8 cellular contexts compared by ENCODE assay signal in the genomic region with DNA sequence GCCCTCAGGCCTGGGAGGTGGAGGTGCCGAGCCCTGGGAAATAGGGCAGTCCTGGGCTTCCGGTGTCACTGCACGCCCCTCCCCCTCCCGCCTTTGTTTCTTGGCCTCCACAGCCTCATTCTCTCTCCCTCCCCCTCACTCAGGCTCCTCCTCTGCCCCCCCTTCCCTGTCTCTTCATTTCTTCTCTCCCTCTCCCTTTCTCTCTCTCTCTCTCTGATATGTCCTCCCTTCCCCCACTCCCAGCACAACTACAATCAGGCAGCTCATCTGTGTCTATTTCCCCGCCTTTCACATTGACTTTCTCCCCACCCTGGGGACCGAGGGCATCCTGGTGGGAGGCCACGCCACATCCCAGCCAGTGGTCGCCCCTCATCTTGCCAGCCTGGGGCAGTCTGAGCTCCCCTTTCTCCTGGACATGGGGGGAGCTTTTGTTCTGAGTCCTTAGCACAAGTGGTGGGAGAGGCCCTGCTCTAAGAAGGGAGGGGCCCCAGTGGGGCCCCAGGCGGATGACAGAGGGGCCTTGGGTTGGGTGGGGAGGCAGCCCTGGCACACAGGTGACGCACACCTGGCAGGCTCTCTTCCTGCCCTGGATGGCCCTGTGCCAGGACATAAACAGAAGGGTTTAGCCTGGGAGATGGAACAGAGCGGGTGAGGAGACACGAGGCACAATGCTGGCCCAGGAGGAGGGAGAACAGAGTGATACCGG. TPM values are rescaled to one million over a fixed set of nuclear protein-coding genes. Genes with fewer than 3 reads are reported as not detected.
DNase-seq lines count a peak whose midpoint lies in the region; ATAC-seq and TF ChIP-seq lines count a peak whose summit lies in the region.

No MANE protein-coding gene starts in this region.

- peaks cover 0 to 63% of the 10 kb centered on the region in 2 donors for H3K4me1 ChIP-seq in right atrium auricular region
- H3K4me1 ChIP-seq in endodermal cell (ENCODE audit: control insufficient read depth, insufficient read depth, low read length), result peaks cover 16% of the 10 kb centered on the region

- peak overlapping the region in 1 of 2 donors; percentile 37 for H3K27ac ChIP-seq in right atrium auricular region
- H3K27ac ChIP-seq in endodermal cell (ENCODE audit: low read depth, low read length), result peak overlapping the region; percentile 83
- H3K27ac ChIP-seq in neural cell (ENCODE audit: low read length), result peak overlapping the region; percentile 44

- no peaks in the 10 kb centered on the region for H3F3A ChIP-seq in neural cell (ENCODE audit: insufficient read depth, low read length, poor library complexity, severe bottlenecking)

- H3K4me3 Mint-ChIP-seq in WTC11, result no peak overlapping the region
- peak overlapping the region; percentile 0 for H3K4me3 Mint-ChIP-seq in endodermal cell

- TF ChIP-seq CTCF in right atrium auricular region (IDR thresholded peaks at IDR 0.05), result no peak
- TF ChIP-seq CTCF in WTC11 (IDR thresholded peaks at IDR 0.05), result no peak
- no peak for TF ChIP-seq CTCF in endodermal cell (conservative IDR thresholded peaks at IDR 0.05)
- no peak for TF ChIP-seq CTCF in neural cell (IDR thresholded peaks at IDR 0.05; ENCODE audit: poor library complexity, severe bottlenecking)

- DNase-seq in Right ventricle myocardium superior, result peak; percentile 63
- DNase-seq in right atrium auricular region (ENCODE audit: low spot score), result no peak
- DNase-seq in WTC11 (ENCODE audit: low spot score), result peak; percentile 81
- peak; percentile 94 for DNase-seq in endodermal cell
- no peak for DNase-seq in RKO (ENCODE audit: low spot score)
- no peak for DNase-seq in AML-193 (lab: John Stamatoyannopoulos, UW)

- no peaks in the 10 kb centered on the region for H3K9me2 ChIP-seq in neural cell (ENCODE audit: insufficient read depth, low read length)

- H3K79me2 ChIP-seq in neural cell (replicated peaks; ENCODE audit: insufficient read depth, low read length), result no peaks in the 10 kb centered on the region

- H2AFZ ChIP-seq in neural cell (ENCODE audit: low read depth, low read length), result no peak overlapping the region

- H3K9ac ChIP-seq in endodermal cell (ENCODE audit: extremely low read depth, low read length, poor library complexity, severe bottlenecking) (peak overlapping the region; percentile 34), neural cell (ENCODE audit: low read length) (peak overlapping the region; percentile 38)

- H3K4me1 Mint-ChIP-seq in WTC11 (peaks cover 70% of the 10 kb centered on the region), endodermal cell (peaks cover 32% of the 10 kb centered on the region)

- no peaks in the 10 kb centered on the region for H3K27me3 ChIP-seq in right atrium auricular region
- no peaks in the 10 kb centered on the region for H3K27me3 ChIP-seq in endodermal cell (ENCODE audit: control insufficient read depth, insufficient read depth, low read length, poor library complexity, severe bottlenecking)
- H3K27me3 ChIP-seq in neural cell (ENCODE audit: insufficient read depth, low read depth, low read length), result no peaks in the 10 kb centered on the region

- no peak for TF ChIP-seq RAD21 in neural cell (conservative IDR thresholded peaks at IDR 0.05)

- no peaks in the 10 kb centered on the region for H3K36me3 Mint-ChIP-seq in WTC11
- H3K36me3 Mint-ChIP-seq in endodermal cell (ENCODE audit: low read depth), result no peaks in the 10 kb centered on the region

- H4K20me1 ChIP-seq in neural cell (ENCODE audit: insufficient read depth), result no peaks in the 10 kb centered on the region

- no peak for ATAC-seq in Right ventricle myocardium superior (ENCODE audit: poor library complexity)
- ATAC-seq in WTC11, result peak; percentile 58
- no peak for ATAC-seq in HG02938 (IDR thresholded peaks at IDR 0.05; ENCODE audit: unreplicated experiment)

- no peak for TF ChIP-seq EP300 in neural cell (conservative IDR thresholded peaks at IDR 0.05; ENCODE audit: poor library complexity, severe bottlenecking)

- no peak overlapping the region for H3K4me3 ChIP-seq in right atrium auricular region
- H3K4me3 ChIP-seq in endodermal cell (ENCODE audit: low read length), result no peak overlapping the region
- no peak overlapping the region for H3K4me3 ChIP-seq in neural cell (ENCODE audit: low read length)

- H3K27me3 Mint-ChIP-seq in WTC11 (ENCODE audit: low read depth) (no peaks in the 10 kb centered on the region; the same call in 1 of the 2 replicates), endodermal cell (ENCODE audit: insufficient read depth) (no peaks in the 10 kb centered on the region)

- POLR2A ChIA-PET in WTC11 (lab: Charles Lee), result interaction anchor here (0.6 to 1.4 kb wide), 3 partner anchors 13 to 161 kb away, joined by 3 to 5 read pairs (median 5); no protein-coding TSS in a partner anchor

- no peak overlapping the region for H3K4me2 ChIP-seq in neural cell (ENCODE audit: low read length)

- intact Hi-C loops in Right ventricle myocardium superior (cut with DNase I), result no loop called here

- H3K9me3 Mint-ChIP-seq in WTC11 (peaks cover 4% of the 10 kb centered on the region; the same call in 1 of the 2 replicates), endodermal cell (no peaks in the 10 kb centered on the region)

- peak overlapping the region; percentile 89 for H3K27ac Mint-ChIP-seq in WTC11
- peak overlapping the region; percentile 85 for H3K27ac Mint-ChIP-seq in endodermal cell

- 29 to 66% methylated on average over 4 to 13 of the region's 13 CpGs for WGBS in endodermal cell (ENCODE audit: insufficient coverage in 1 of 2, insufficient read length in 1 of 2), 2 experiments

- H3K9me3 ChIP-seq in right atrium auricular region (no peaks in the 10 kb centered on the region), endodermal cell (ENCODE audit: control insufficient read depth, low read length) (no peaks in the 10 kb centered on the region), neural cell (ENCODE audit: low read length) (no peaks in the 10 kb centered on the region)

- no peaks in the 10 kb centered on the region for H3K36me3 ChIP-seq in right atrium auricular region
- peaks cover 2% of the 10 kb centered on the region for H3K36me3 ChIP-seq in endodermal cell (ENCODE audit: control insufficient read depth, insufficient read depth, low read length)
- H3K36me3 ChIP-seq in neural cell (ENCODE audit: insufficient read depth, low read length), result no peaks in the 10 kb centered on the region

- CTCF ChIA-PET in WTC11 (lab: Charles Lee), result interaction anchor here (0.6 to 1.5 kb wide), 5 partner anchors 13 to 842 kb away, joined by 3 to 5 read pairs (median 4); no protein-coding TSS in a partner anchor

TF ChIP-seq in WTC11, 78 proteins besides CTCF, POLR2A, EP300 and RAD21 (continues in another document):
- TF ChIP-seq NR2C2 (CRISPR knock-in tag; IDR thresholded peaks at IDR 0.05) (no peak), TEAD1 (CRISPR knock-in tag; IDR thresholded peaks at IDR 0.05) (peak; percentile 63; the same call in 1 of the 2 replicates), ZNF423 (CRISPR knock-in tag; IDR thresholded peaks at IDR 0.05) (peak; percentile 56), OVOL2 (CRISPR knock-in tag; IDR thresholded peaks at IDR 0.05; ENCODE audit: borderline replicate concordance) (no peak)
- TF ChIP-seq, protein P1, sequence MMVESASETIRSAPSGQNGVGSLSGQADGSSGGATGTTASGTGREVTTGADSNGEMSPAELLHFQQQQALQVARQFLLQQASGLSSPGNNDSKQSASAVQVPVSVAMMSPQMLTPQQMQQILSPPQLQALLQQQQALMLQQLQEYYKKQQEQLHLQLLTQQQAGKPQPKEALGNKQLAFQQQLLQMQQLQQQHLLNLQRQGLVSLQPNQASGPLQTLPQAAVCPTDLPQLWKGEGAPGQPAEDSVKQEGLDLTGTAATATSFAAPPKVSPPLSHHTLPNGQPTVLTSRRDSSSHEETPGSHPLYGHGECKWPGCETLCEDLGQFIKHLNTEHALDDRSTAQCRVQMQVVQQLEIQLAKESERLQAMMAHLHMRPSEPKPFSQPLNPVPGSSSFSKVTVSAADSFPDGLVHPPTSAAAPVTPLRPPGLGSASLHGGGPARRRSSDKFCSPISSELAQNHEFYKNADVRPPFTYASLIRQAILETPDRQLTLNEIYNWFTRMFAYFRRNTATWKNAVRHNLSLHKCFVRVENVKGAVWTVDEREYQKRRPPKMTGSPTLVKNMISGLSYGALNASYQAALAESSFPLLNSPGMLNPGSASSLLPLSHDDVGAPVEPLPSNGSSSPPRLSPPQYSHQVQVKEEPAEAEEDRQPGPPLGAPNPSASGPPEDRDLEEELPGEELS (CRISPR knock-in tag; IDR thresholded peaks at IDR 0.05), result peak; percentile 78; the same call in 1 of the 2 replicates

TF ChIP-seq in neural cell, 6 proteins besides CTCF, POLR2A, EP300 and RAD21 (continues in another document):
- TF ChIP-seq, protein P2, sequence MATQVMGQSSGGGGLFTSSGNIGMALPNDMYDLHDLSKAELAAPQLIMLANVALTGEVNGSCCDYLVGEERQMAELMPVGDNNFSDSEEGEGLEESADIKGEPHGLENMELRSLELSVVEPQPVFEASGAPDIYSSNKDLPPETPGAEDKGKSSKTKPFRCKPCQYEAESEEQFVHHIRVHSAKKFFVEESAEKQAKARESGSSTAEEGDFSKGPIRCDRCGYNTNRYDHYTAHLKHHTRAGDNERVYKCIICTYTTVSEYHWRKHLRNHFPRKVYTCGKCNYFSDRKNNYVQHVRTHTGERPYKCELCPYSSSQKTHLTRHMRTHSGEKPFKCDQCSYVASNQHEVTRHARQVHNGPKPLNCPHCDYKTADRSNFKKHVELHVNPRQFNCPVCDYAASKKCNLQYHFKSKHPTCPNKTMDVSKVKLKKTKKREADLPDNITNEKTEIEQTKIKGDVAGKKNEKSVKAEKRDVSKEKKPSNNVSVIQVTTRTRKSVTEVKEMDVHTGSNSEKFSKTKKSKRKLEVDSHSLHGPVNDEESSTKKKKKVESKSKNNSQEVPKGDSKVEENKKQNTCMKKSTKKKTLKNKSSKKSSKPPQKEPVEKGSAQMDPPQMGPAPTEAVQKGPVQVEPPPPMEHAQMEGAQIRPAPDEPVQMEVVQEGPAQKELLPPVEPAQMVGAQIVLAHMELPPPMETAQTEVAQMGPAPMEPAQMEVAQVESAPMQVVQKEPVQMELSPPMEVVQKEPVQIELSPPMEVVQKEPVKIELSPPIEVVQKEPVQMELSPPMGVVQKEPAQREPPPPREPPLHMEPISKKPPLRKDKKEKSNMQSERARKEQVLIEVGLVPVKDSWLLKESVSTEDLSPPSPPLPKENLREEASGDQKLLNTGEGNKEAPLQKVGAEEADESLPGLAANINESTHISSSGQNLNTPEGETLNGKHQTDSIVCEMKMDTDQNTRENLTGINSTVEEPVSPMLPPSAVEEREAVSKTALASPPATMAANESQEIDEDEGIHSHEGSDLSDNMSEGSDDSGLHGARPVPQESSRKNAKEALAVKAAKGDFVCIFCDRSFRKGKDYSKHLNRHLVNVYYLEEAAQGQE (IDR thresholded peaks at IDR 0.05; ENCODE audit: borderline replicate concordance), result no peak
- TF ChIP-seq TAF1 (IDR thresholded peaks at IDR 0.05; ENCODE audit: low read depth) (no peak), MXI1 (conservative IDR thresholded peaks at IDR 0.05; ENCODE audit: poor library complexity, severe bottlenecking) (no peak), POLR2AphosphoS5 (IDR thresholded peaks at IDR 0.05) (no peak)

RNA-seq across cellular contexts. Expression of a gene that starts 40.1 kb away (rescaled TPM):
- total RNA-seq in Right ventricle myocardium superior, result 1,067 TPM
- 100 to 1,000 TPM; 119 to 249 TPM for total RNA-seq in right atrium auricular region
- total RNA-seq in WTC11 (2021), result 53.3 to 80.3 TPM (median 72.3 TPM) in 3 replicates
- total RNA-seq in endodermal cell, result 10 to 100 TPM; 27.0 to 50.8 TPM
- 120 TPM for polyA plus RNA-seq in endodermal cell (2013, experiment 1 of 2)
- polyA plus RNA-seq in endodermal cell (2013, experiment 2 of 2), result 116 TPM
- 84.7 and 102 TPM in 2 replicates for polyA plus RNA-seq in neural cell
- 100 and 103 TPM in 2 replicates for polyA minus RNA-seq in neural cell

Comparison
In these comparisons a context has a peak if more than half of its experiments do, and no peak if none do; other contexts are left out.
1. DNase-seq: peak in Right ventricle myocardium superior (single experiment), WTC11 (single experiment) and endodermal cell (single experiment); none in right atrium auricular region (single experiment), RKO (single experiment) and AML-193 (0 of 2).